ENCODE assay signal across 18 cellular contexts in the genomic region with DNA sequence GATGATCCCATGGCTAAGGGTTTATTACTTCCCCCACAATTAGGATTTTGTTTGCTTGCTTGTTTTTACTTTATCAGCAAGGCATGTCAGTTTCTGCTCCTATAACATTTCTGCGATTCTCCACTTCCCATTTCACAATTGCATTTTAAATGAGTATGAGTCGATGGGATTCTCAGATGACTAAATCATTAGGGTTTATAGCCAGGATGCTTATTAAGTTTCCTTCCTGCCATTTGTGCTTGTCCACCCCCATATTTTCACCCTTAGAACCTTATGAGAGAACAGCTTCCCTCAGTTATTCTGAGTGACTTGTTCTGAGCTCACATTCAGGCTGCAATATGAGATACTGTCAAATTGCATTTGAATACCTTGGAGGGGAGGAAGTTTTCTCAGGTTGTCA. TPM values are rescaled to one million over a fixed set of nuclear protein-coding genes. Genes with fewer than 3 reads are reported as not detected.
DNase-seq lines count a peak whose midpoint lies in the region; ATAC-seq and TF ChIP-seq lines count a peak whose summit lies in the region.
"Had no signal": no experiment of that assay in that cellular context is flagged by ENCODE, and none has a peak within 500 bp of the region (broad histone marks: within the 10 kb centered on the region; RNA-seq: fewer than 3 reads in every experiment).

No MANE protein-coding gene starts in this region.

- H3K27me3 ChIP-seq in BJ (ENCODE audit: control insufficient read depth, insufficient read depth, low read length) = peaks cover 1% of the 10 kb centered on the region; the same call in 1 of the 2 replicates
- no peaks in the 10 kb centered on the region for H3K27me3 ChIP-seq in HUES64 (ENCODE audit: insufficient read depth, low read length)
- H3K27me3 ChIP-seq in heart left ventricle = peaks cover 0 to 3% (median 0%) of the 10 kb centered on the region in 9 donors
- H3K27me3 ChIP-seq: dorsolateral prefrontal cortex, gastroesophageal sphincter had no signal

- TF ChIP-seq CTCF in BJ (IDR thresholded peaks at IDR 0.05; ENCODE audit: insufficient read depth, low read depth, low read length) = no peak
- TF ChIP-seq CTCF in cardiac fibroblast (IDR thresholded peaks at IDR 0.05; ENCODE audit: low read depth, low read length) = no peak
- TF ChIP-seq CTCF in omental fat pad (IDR thresholded peaks at IDR 0.05) = no peak
- no peak for TF ChIP-seq CTCF in heart left ventricle (IDR thresholded peaks at IDR 0.05)

- H3K9ac ChIP-seq in HUES64 (ENCODE audit: low read depth, low read length) = 0 out of 2 replicates have a peak overlapping the region, but pooled peaks have one; percentile 16

- intact Hi-C loops in heart left ventricle (cut with DNase I) = no loop called here

- H3K4me1 ChIP-seq in HUES64 (ENCODE audit: insufficient read depth, low read length) = peaks cover 20% of the 10 kb centered on the region
- peaks cover 0 to 6% (median 0%) of the 10 kb centered on the region in 12 donors for H3K4me1 ChIP-seq in heart left ventricle
- H3K4me1 ChIP-seq: gastroesophageal sphincter had no signal

- TF ChIP-seq POLR2A in heart left ventricle (IDR thresholded peaks at IDR 0.05) = no peak

- H3K27ac ChIP-seq in HUES64 (ENCODE audit: low read depth, low read length) (no peak overlapping the region), heart left ventricle (no peak overlapping the region)
- H3K27ac ChIP-seq: dorsolateral prefrontal cortex, gastroesophageal sphincter, HL-60 had no signal

- H3K9me3 ChIP-seq in HUES64 (ENCODE audit: insufficient read depth, low read depth, low read length) (no peaks in the 10 kb centered on the region), heart left ventricle (no peaks in the 10 kb centered on the region)
- H3K9me3 ChIP-seq: gastroesophageal sphincter had no signal

- POLR2A ChIA-PET in BJ (lab: Charles Lee) = no interaction called here

- H3K36me3 ChIP-seq in BJ (ENCODE audit: control insufficient read depth, insufficient read depth, low read length) = no peaks in the 10 kb centered on the region
- H3K36me3 ChIP-seq in HUES64 (ENCODE audit: insufficient read depth, low read length) = no peaks in the 10 kb centered on the region
- peaks cover 0 to 38% (median 0%) of the 10 kb centered on the region in 9 donors for H3K36me3 ChIP-seq in heart left ventricle

- 89% methylated on average over 2 of the region's 2 CpGs for WGBS in HUES64
- 47 to 60% (median 54%) methylated on average over 2 of the region's 2 CpGs for WGBS in heart left ventricle, 4 donors

- H3K4me3 ChIP-seq in BJ (ENCODE audit: low read depth, low read length) (no peak overlapping the region), HUES64 (ENCODE audit: low read length) (no peak overlapping the region), cardiac fibroblast (replicated peaks in 1 of 2; ENCODE audit: low read depth in 2 of 2, low read length in 2 of 2) (no peak overlapping the region), heart left ventricle (no peak overlapping the region)
- H3K4me3 ChIP-seq: dorsolateral prefrontal cortex, gastroesophageal sphincter had no signal

- ATAC-seq in omental fat pad (ENCODE audit: low FRiP score) = peak; percentile 57
- ATAC-seq in HG03159 (IDR thresholded peaks at IDR 0.05; ENCODE audit: unreplicated experiment) = no peak
- ATAC-seq in heart left ventricle = no peak
- ATAC-seq: gastroesophageal sphincter; stimulated activated naive B cell treated with anti-CD40 and anti-IgM and Interleukin-4, amounts not matched to agents 10 μg/mL and 1 μg/mL and 100 μg/mL, for 72 hours; WTC11 had no signal

- DNase-seq in BJ (ENCODE audit: low read depth) (peak; percentile 69), cardiac fibroblast (ENCODE audit: low read depth in 2 of 2) (peak; percentile 45 to 58), omental fat pad (ENCODE audit: low spot score) (no peak), DMS79 (lab: John Stamatoyannopoulos, UW) (no peak), heart left ventricle (no peak)
- DNase-seq in stimulated activated naive CD4-positive, alpha-beta T cell (lab: John Stamatoyannopoulos, UW) = no peak
- DNase-seq: activated gamma-delta T cell treated with Interleukin-2 at 50 U/mL for 16 hours; CD4-positive, CD25-positive, alpha-beta regulatory T cell; dorsolateral prefrontal cortex; NCI-H1930; NCI-H526 treated with DMSO at 0.1 percent for 48 hours; stimulated activated naive B cell treated with anti-CD40 and anti-IgM and Interleukin-4, amounts not matched to agents 10 μg/mL and 1 μg/mL and 100 μg/mL, for 72 hours had no signal

- CTCF ChIA-PET in BJ (lab: Yijun Ruan, JAX) = interaction anchor here (0.6 to 1.0 kb wide), 2 partner anchors 17 to 101 kb away, joined by 3 to 4 read pairs; no protein-coding TSS in a partner anchor

RNA-seq across cellular contexts. Expression of a gene that starts 37.9 kb away (rescaled TPM):
- 0.12 and 0.48 TPM in 2 replicates for polyA plus RNA-seq in BJ (2011; rRNA removed)
- not detected in 2 replicates for polyA minus RNA-seq in BJ (2011; rRNA and poly(A)+ RNA removed)
- not detected for polyA plus RNA-seq in HUES64 (2013, experiment 1 of 2)
- not detected for polyA plus RNA-seq in HUES64 (2013, experiment 2 of 2)
- 1 to 10 TPM in 2 of 4 donors, under 1 TPM in 1, not detected in 1; 0.56 to 2.2 (median 1.2) TPM for total RNA-seq in omental fat pad
- total RNA-seq in heart left ventricle = 1 to 10 TPM in 3 of 9 donors, under 1 TPM in 5, not detected in 1; 0.30 to 1.7 (median 0.88) TPM
- 1 to 10 TPM in 1 of 2 donors, under 1 TPM in 1; 0.46 to 1.3 TPM for polyA plus RNA-seq in heart left ventricle
- total RNA-seq: CD4-positive, CD25-positive, alpha-beta regulatory T cell; G401 had no signal

RNA-seq across cellular contexts. Expression of a gene that starts 59.7 kb away (rescaled TPM):
- polyA plus RNA-seq in BJ (2011; rRNA removed) = 7.2 and 15.3 TPM in 2 replicates
- polyA minus RNA-seq in BJ (2011; rRNA and poly(A)+ RNA removed) = 2.6 and 2.8 TPM in 2 replicates
- polyA plus RNA-seq in HUES64 (2013, experiment 1 of 2) = 8.5 TPM
- 15.8 TPM for polyA plus RNA-seq in HUES64 (2013, experiment 2 of 2)
- 10 to 100 TPM; 13.2 to 24.3 (median 17.1) TPM for total RNA-seq in omental fat pad
- total RNA-seq in heart left ventricle = 10 to 100 TPM in 4 of 9 donors, 1 to 10 TPM in 5; 4.8 to 17.8 (median 9.6) TPM
- polyA plus RNA-seq in heart left ventricle = 10 to 100 TPM in 1 of 2 donors, 1 to 10 TPM in 1; 7.6 to 10.3 TPM

Comparison
In these comparisons a context has a peak if more than half of its experiments do, and no peak if none do; other contexts are left out.
1. DNase-seq: peak in BJ (single experiment) and cardiac fibroblast (2 of 2); none in omental fat pad (single experiment), DMS79 (single experiment), heart left ventricle (0 of 5) and stimulated activated naive CD4-positive, alpha-beta T cell (0 of 6).